9 cellular contexts compared by ENCODE assay signal in genomic region chr16:69927056-69927757, GRCh38. TPM values are rescaled to one million over a fixed set of nuclear protein-coding genes. Genes with fewer than 3 reads are reported as not detected.
DNase-seq lines count a peak whose midpoint lies in the region; ATAC-seq and TF ChIP-seq lines count a peak whose summit lies in the region.
"Had no signal": no experiment of that assay in that cellular context is flagged by ENCODE, and none has a peak within 500 bp of the region (broad histone marks: within the 10 kb centered on the region; RNA-seq: fewer than 3 reads in every experiment).

No MANE protein-coding gene starts in this region.

- WGBS in right cardiac atrium, result 47% methylated on average over 17 of the region's 17 CpGs

- DNase-seq in EH (ENCODE audit: low read depth), result peak; percentile 60
- peak; percentile 76 for DNase-seq in astrocyte of the spinal cord (ENCODE audit: low read depth, low spot score)
- peak; percentile 86 to 91 (median 88) for DNase-seq in right cardiac atrium
- peak; percentile 51 for DNase-seq in renal cortical epithelial cell (ENCODE audit: low read depth)
- DNase-seq in SHP77 treated with DMSO at 0.1 percent for 48 hours (lab: John Stamatoyannopoulos, UW), result no peak
- no peak for DNase-seq in natural killer cell
- DNase-seq: activated naive CD4-positive, alpha-beta T cell treated with anti-CD3 and anti-CD28 coated beads, Interleukin-2, amount 50 U/mL, for 16 hours had no signal

- TF ChIP-seq CTCF in astrocyte of the spinal cord (IDR thresholded peaks at IDR 0.05; ENCODE audit: low read depth, low read length) (no peak), natural killer cell (IDR thresholded peaks at IDR 0.05) (no peak)

- H3K9me3 Mint-ChIP-seq in natural killer cell, result no peaks in the 10 kb centered on the region

- no peak overlapping the region for H3K4me3 Mint-ChIP-seq in natural killer cell

- in situ Hi-C loops in astrocyte of the spinal cord (cut with HindIII; ENCODE audit: low sequenced_read_pairs), result no loop called here

- H3K4me1 ChIP-seq in right cardiac atrium (ENCODE audit: control insufficient read depth, insufficient read depth, low read length), result peaks cover 9% of the 10 kb centered on the region

- H3K27ac ChIP-seq in right cardiac atrium (ENCODE audit: low read length), result peak overlapping the region; percentile 28

- ATAC-seq in right cardiac atrium (peak; percentile 68 to 79), HG03521 (IDR thresholded peaks at IDR 0.05; ENCODE audit: unreplicated experiment) (no peak), natural killer cell (no peak), GM21737 (IDR thresholded peaks at IDR 0.05; ENCODE audit: unreplicated experiment) (no peak)

- H3K27ac Mint-ChIP-seq in natural killer cell, result peak overlapping the region in 1 of 2 donors; percentile 42

- no peaks in the 10 kb centered on the region for H3K9me3 ChIP-seq in right cardiac atrium (ENCODE audit: control insufficient read depth, low read length)

- H3K27me3 ChIP-seq in right cardiac atrium (ENCODE audit: control insufficient read depth, insufficient read depth), result no peaks in the 10 kb centered on the region

- H3K27me3 Mint-ChIP-seq in natural killer cell (ENCODE audit: low read depth in 2 of 2), result no peaks in the 10 kb centered on the region

- peaks cover 15% of the 10 kb centered on the region for H3K36me3 Mint-ChIP-seq in natural killer cell

- H3K4me3 ChIP-seq in astrocyte of the spinal cord (ENCODE audit: low read depth, low read length) (no peak overlapping the region), right cardiac atrium (ENCODE audit: low read length) (no peak overlapping the region)

- H3K4me1 Mint-ChIP-seq in natural killer cell, result peaks cover 0 to 6% of the 10 kb centered on the region in 2 donors

- intact Hi-C loops in right cardiac atrium (cut with DNase I), result loop anchor here in 1 of 4 donors (5.0 kb wide), 1 partner anchor 40 kb away; no protein-coding TSS in a partner anchor
- intact Hi-C loops in natural killer cell (cut with micrococcal nuclease), result no loop called here

RNA-seq across cellular contexts. Expression of gene CLEC18A, which starts 23.9 kb away (rescaled TPM):
- under 1 TPM; 0.34 to 0.74 (median 0.48) TPM for total RNA-seq in right cardiac atrium
- 0.18 TPM for polyA plus RNA-seq in right cardiac atrium
- 0.15 and 1.6 TPM in 2 replicates for total RNA-seq in renal cortical epithelial cell
- 1 to 10 TPM; 2.3 to 2.7 (median 2.4) TPM for total RNA-seq in natural killer cell

Comparison
In these comparisons a context has a peak if more than half of its experiments do, and no peak if none do; other contexts are left out.
1. DNase-seq: peak in EH (single experiment), astrocyte of the spinal cord (single experiment), right cardiac atrium (3 of 3) and renal cortical epithelial cell (single experiment); none in SHP77 treated with DMSO at 0.1 percent for 48 hours (single experiment) and natural killer cell (single experiment).
2. ATAC-seq: peak in right cardiac atrium (2 of 2); none in HG03521 (single experiment), natural killer cell (0 of 3) and GM21737 (single experiment).